ENCODE assay signal across 12 cellular contexts in genomic region chr1:41754540-41754939, GRCh38.
DNase-seq lines count a peak whose midpoint lies in the region; ATAC-seq and TF ChIP-seq lines count a peak whose summit lies in the region.
"Had no signal": no experiment of that assay in that cellular context is flagged by ENCODE, and none has a peak within 500 bp of the region (broad histone marks: within the 10 kb centered on the region; RNA-seq: fewer than 3 reads in every experiment).

No MANE protein-coding gene starts in this region.

- H3K36me3 ChIP-seq in Karpas-422 (ENCODE audit: insufficient read depth, low read length) = no peaks in the 10 kb centered on the region

- ATAC-seq in activated CD4-positive, alpha-beta T cell treated with anti-CD3 and anti-CD28 coated beads for 36 hours = peak; percentile 24
- ATAC-seq in activated CD8-positive, alpha-beta T cell treated with anti-CD3 and anti-CD28 coated beads, Interleukin-2, amount 10 ng/mL, durations not matched to agents 7 days and 5 days = peak; percentile 31
- ATAC-seq in HG03159 (IDR thresholded peaks at IDR 0.05; ENCODE audit: unreplicated experiment) (no peak), right cardiac atrium (no peak)
- ATAC-seq: HepG2 had no signal

- CTCF ChIA-PET in activated CD4-positive, alpha-beta T cell treated with anti-CD3 and anti-CD28 coated beads for 36 hours (lab: Charles Lee) = interaction anchor here (0.6 to 2.1 kb wide), 6 partner anchors 12 to 142 kb away, joined by 3 to 5 read pairs (median 3); no protein-coding TSS in a partner anchor
- CTCF ChIA-PET in activated CD8-positive, alpha-beta T cell treated with anti-CD3 and anti-CD28 coated beads, Interleukin-2, amount 10 ng/mL, durations not matched to agents 7 days and 5 days (lab: Charles Lee) = interaction anchor here (0.8 to 2.9 kb wide), 11 partner anchors 13 to 137 kb away, joined by 3 to 11 read pairs (median 5); no protein-coding TSS in a partner anchor

- H3K9me2 ChIP-seq in Karpas-422 (replicated peaks; ENCODE audit: insufficient read depth, low read length) = no peaks in the 10 kb centered on the region

- H3K4me3 ChIP-seq in Karpas-422 (ENCODE audit: low read length) (peak overlapping the region; percentile 26; the same call in 1 of the 2 replicates), retinal pigment epithelial cell (ENCODE audit: low read length) (no peak overlapping the region), right cardiac atrium (ENCODE audit: low read length) (no peak overlapping the region)

- H3K9me3 Mint-ChIP-seq in activated CD4-positive, alpha-beta T cell treated with anti-CD3 and anti-CD28 coated beads for 36 hours (ENCODE audit: low read depth) = no peaks in the 10 kb centered on the region
- no peaks in the 10 kb centered on the region for H3K9me3 Mint-ChIP-seq in activated CD8-positive, alpha-beta T cell treated with anti-CD3 and anti-CD28 coated beads, Interleukin-2, amount 10 ng/mL, durations not matched to agents 7 days and 5 days (ENCODE audit: insufficient read depth)
- H3K9me3 Mint-ChIP-seq: T-cell had no signal

- peak overlapping the region; percentile 16 for H3K4me3 Mint-ChIP-seq in activated CD4-positive, alpha-beta T cell treated with anti-CD3 and anti-CD28 coated beads for 36 hours
- peak overlapping the region; percentile 20 for H3K4me3 Mint-ChIP-seq in activated CD8-positive, alpha-beta T cell treated with anti-CD3 and anti-CD28 coated beads, Interleukin-2, amount 10 ng/mL, durations not matched to agents 7 days and 5 days

- H3K4me2 ChIP-seq in Karpas-422 (ENCODE audit: low read depth, low read length, poor library complexity, severe bottlenecking) = peak overlapping the region; percentile 59

- peaks cover 66% of the 10 kb centered on the region for H3K4me1 Mint-ChIP-seq in activated CD4-positive, alpha-beta T cell treated with anti-CD3 and anti-CD28 coated beads for 36 hours
- H3K4me1 Mint-ChIP-seq in activated CD8-positive, alpha-beta T cell treated with anti-CD3 and anti-CD28 coated beads, Interleukin-2, amount 10 ng/mL, durations not matched to agents 7 days and 5 days (ENCODE audit: low read depth) = peaks cover 57% of the 10 kb centered on the region

- H3K9me3 ChIP-seq in Karpas-422 (ENCODE audit: low read length) = no peaks in the 10 kb centered on the region
- H3K9me3 ChIP-seq in right cardiac atrium (ENCODE audit: control insufficient read depth, low read length) = no peaks in the 10 kb centered on the region

- POLR2A ChIA-PET in activated CD4-positive, alpha-beta T cell treated with anti-CD3 and anti-CD28 coated beads for 36 hours (lab: Charles Lee) = no interaction called here
- POLR2A ChIA-PET in activated CD8-positive, alpha-beta T cell treated with anti-CD3 and anti-CD28 coated beads, Interleukin-2, amount 10 ng/mL, durations not matched to agents 7 days and 5 days (lab: Charles Lee) = no interaction called here

- H2AFZ ChIP-seq in Karpas-422 (ENCODE audit: low read length) = peak overlapping the region; percentile 46

- peak overlapping the region; percentile 90 for H3K27ac Mint-ChIP-seq in activated CD4-positive, alpha-beta T cell treated with anti-CD3 and anti-CD28 coated beads for 36 hours
- peak overlapping the region; percentile 37 for H3K27ac Mint-ChIP-seq in activated CD8-positive, alpha-beta T cell treated with anti-CD3 and anti-CD28 coated beads, Interleukin-2, amount 10 ng/mL, durations not matched to agents 7 days and 5 days
- H3K27ac Mint-ChIP-seq: T-cell had no signal

- no peaks in the 10 kb centered on the region for H4K20me1 ChIP-seq in Karpas-422 (ENCODE audit: insufficient read depth, low read depth, low read length)

- H3K4me1 ChIP-seq in Karpas-422 (ENCODE audit: low read length) = peaks cover 59% of the 10 kb centered on the region
- H3K4me1 ChIP-seq in right cardiac atrium (ENCODE audit: control insufficient read depth, insufficient read depth, low read length) = no peaks in the 10 kb centered on the region

- H3K36me3 Mint-ChIP-seq in activated CD4-positive, alpha-beta T cell treated with anti-CD3 and anti-CD28 coated beads for 36 hours (ENCODE audit: low read depth) = no peaks in the 10 kb centered on the region
- no peaks in the 10 kb centered on the region for H3K36me3 Mint-ChIP-seq in activated CD8-positive, alpha-beta T cell treated with anti-CD3 and anti-CD28 coated beads, Interleukin-2, amount 10 ng/mL, durations not matched to agents 7 days and 5 days (ENCODE audit: low read depth)
- H3K36me3 Mint-ChIP-seq: T-cell had no signal

- H3K9ac ChIP-seq in Karpas-422 (ENCODE audit: low read length) = peak overlapping the region; percentile 60

- no peaks in the 10 kb centered on the region for H3K27me3 ChIP-seq in Karpas-422 (ENCODE audit: low read length)
- H3K27me3 ChIP-seq in right cardiac atrium (ENCODE audit: control insufficient read depth, insufficient read depth) = no peaks in the 10 kb centered on the region

- peak overlapping the region; percentile 99 for H3K27ac ChIP-seq in Karpas-422 (ENCODE audit: low read length)
- H3K27ac ChIP-seq in right cardiac atrium (ENCODE audit: low read length) = no peak overlapping the region

- TF ChIP-seq CTCF in retinal pigment epithelial cell (conservative IDR thresholded peaks at IDR 0.05; ENCODE audit: low read depth, low read length) = peak; percentile 30

- no peaks in the 10 kb centered on the region for H3K27me3 Mint-ChIP-seq in activated CD4-positive, alpha-beta T cell treated with anti-CD3 and anti-CD28 coated beads for 36 hours
- H3K27me3 Mint-ChIP-seq in activated CD8-positive, alpha-beta T cell treated with anti-CD3 and anti-CD28 coated beads, Interleukin-2, amount 10 ng/mL, durations not matched to agents 7 days and 5 days (ENCODE audit: low read depth) = no peaks in the 10 kb centered on the region
- H3K27me3 Mint-ChIP-seq: T-cell had no signal

- no peaks in the 10 kb centered on the region for H3K79me2 ChIP-seq in Karpas-422 (ENCODE audit: low read length)

- 82% methylated on average over 6 of the region's 6 CpGs for WGBS in right cardiac atrium

- peak; percentile 64 for DNase-seq in activated CD4-positive, alpha-beta T cell treated with anti-CD3 and anti-CD28 coated beads for 36 hours
- DNase-seq in activated CD4-positive, alpha-beta T cell treated with anti-CD3 and anti-CD28 coated beads for 1 hour = no peak
- DNase-seq in Karpas-422 (peak; percentile 86), retinal pigment epithelial cell (ENCODE audit: low read depth) (no peak), NCI-H1417 (lab: John Stamatoyannopoulos, UW) (no peak), right cardiac atrium (no peak)
- DNase-seq in activated CD8-positive, alpha-beta T cell treated with anti-CD3 and anti-CD28 coated beads, Interleukin-2, amount 10 ng/mL, durations not matched to agents 7 days and 5 days = peak; percentile 58
- DNase-seq: effector memory CD4-positive, alpha-beta T cell; NCI-H510A had no signal

- intact Hi-C loops in activated CD4-positive, alpha-beta T cell treated with anti-CD3 and anti-CD28 coated beads for 36 hours (cut with DNase I, micrococcal nuclease) = loop anchor here (1.0 to 10.0 kb wide), 5 partner anchors 16 to 182 kb away; no protein-coding TSS in a partner anchor
- intact Hi-C loops in right cardiac atrium (cut with DNase I) = no loop called here

Comparison
In these comparisons a context has a peak if more than half of its experiments do, and no peak if none do; other contexts are left out.
1. DNase-seq: peak in activated CD4-positive, alpha-beta T cell treated with anti-CD3 and anti-CD28 coated beads for 36 hours (single experiment), Karpas-422 (single experiment) and activated CD8-positive, alpha-beta T cell treated with anti-CD3 and anti-CD28 coated beads, Interleukin-2, amount 10 ng/mL, durations not matched to agents 7 days and 5 days (single experiment); none in activated CD4-positive, alpha-beta T cell treated with anti-CD3 and anti-CD28 coated beads for 1 hour (single experiment), retinal pigment epithelial cell (single experiment), NCI-H1417 (0 of 3) and right cardiac atrium (0 of 3).
2. ATAC-seq: peak in activated CD4-positive, alpha-beta T cell treated with anti-CD3 and anti-CD28 coated beads for 36 hours (single experiment) and activated CD8-positive, alpha-beta T cell treated with anti-CD3 and anti-CD28 coated beads, Interleukin-2, amount 10 ng/mL, durations not matched to agents 7 days and 5 days (single experiment); none in HG03159 (single experiment) and right cardiac atrium (0 of 2).
3. intact Hi-C loops: an anchor here in activated CD4-positive, alpha-beta T cell treated with anti-CD3 and anti-CD28 coated beads for 36 hours (1.0 to 10.0 kb wide); none called in right cardiac atrium.